ENCODE assay signal across 17 cellular contexts in genomic region chr10:86255405-86256251, GRCh38.
"Had no signal": no experiment of that assay in that cellular context is flagged by ENCODE, and none has a peak within 500 bp of the region (broad histone marks: within the 10 kb centered on the region; RNA-seq: fewer than 3 reads in every experiment).

No MANE protein-coding gene starts in this region.

- H3K4me3 Mint-ChIP-seq: activated naive CD8-positive, alpha-beta T cell treated with anti-CD3 and anti-CD28 coated beads for 36 hours; T-cell had no signal

- H3K36me3 Mint-ChIP-seq: activated naive CD8-positive, alpha-beta T cell treated with anti-CD3 and anti-CD28 coated beads for 36 hours; T-cell had no signal

- H3K4me1 Mint-ChIP-seq: activated naive CD8-positive, alpha-beta T cell treated with anti-CD3 and anti-CD28 coated beads for 36 hours; T-cell had no signal

- FAIRE-seq: endometrium, keratinocyte, small intestine, urothelium cell line had no signal

- H3K9me3 ChIP-seq: neutrophil, testis had no signal

- H3K4me3 ChIP-seq: dorsolateral prefrontal cortex, stomach, testis had no signal

- DNase-seq: activated CD4-positive, alpha-beta T cell treated with anti-CD3 and anti-CD28 coated beads, Interleukin-2, amount 50 U/mL, for 1 hour; activated gamma-delta T cell treated with Interleukin-2 at 50 U/mL for 16 hours; activated naive CD8-positive, alpha-beta T cell treated with anti-CD3 and anti-CD28 coated beads for 36 hours; activated T-cell treated with anti-CD3 and anti-CD28 coated beads, Interleukin-2, amount 50 U/mL, for 48 hours; amygdala; mammary epithelial cell; right cardiac atrium; small intestine; stomach; T-helper 9 cell; testis had no signal

- H3K36me3 ChIP-seq: neutrophil, stomach had no signal

- H3K27ac Mint-ChIP-seq: activated naive CD8-positive, alpha-beta T cell treated with anti-CD3 and anti-CD28 coated beads for 36 hours; T-cell had no signal

- H3K27me3 ChIP-seq: dorsolateral prefrontal cortex, testis had no signal

- H3K4me1 ChIP-seq: stomach, testis had no signal

- H3K27ac ChIP-seq: neutrophil, stomach, testis had no signal
